8 cellular contexts compared by ENCODE assay signal in genomic region chr7:141550694-141551079, GRCh38. TPM values are rescaled to one million over a fixed set of nuclear protein-coding genes. Genes with fewer than 3 reads are reported as not detected.
DNase-seq lines count a peak whose midpoint lies in the region; ATAC-seq and TF ChIP-seq lines count a peak whose summit lies in the region.

No MANE protein-coding gene starts in this region.

- peak overlapping the region; percentile 88 to 94 (median 91) for H3K4me3 Mint-ChIP-seq in IgD-negative memory B cell
- H3K4me3 Mint-ChIP-seq in stimulated activated memory B cell treated with anti-CD40 and anti-IgM and Interleukin-4, amounts not matched to agents 10 μg/mL and 1 μg/mL and 100 μg/mL, for 72 hours: peak overlapping the region; percentile 89

- H3K4me1 ChIP-seq in iPS-20b (ENCODE audit: insufficient read depth, low read length): no peaks in the 10 kb centered on the region

- H3K9ac ChIP-seq in iPS-20b (ENCODE audit: low read depth, low read length): peak overlapping the region; percentile 72; the same call in 1 of the 2 replicates

- H3K36me3 ChIP-seq in iPS-20b (ENCODE audit: insufficient read depth, low read depth, low read length): peaks cover 4% of the 10 kb centered on the region; the same call in 1 of the 2 replicates

- peaks cover 27 to 30% (median 28%) of the 10 kb centered on the region in 3 donors for H3K4me1 Mint-ChIP-seq in IgD-negative memory B cell
- H3K4me1 Mint-ChIP-seq in stimulated activated memory B cell treated with anti-CD40 and anti-IgM and Interleukin-4, amounts not matched to agents 10 μg/mL and 1 μg/mL and 100 μg/mL, for 72 hours: peaks cover 33% of the 10 kb centered on the region

- no peaks in the 10 kb centered on the region for H3K27me3 ChIP-seq in iPS-20b (ENCODE audit: insufficient read depth, low read length)

- DNase-seq in activated CD4-positive, CD25-positive, alpha-beta regulatory T cell treated with anti-CD3 and anti-CD28 coated beads, Interleukin-2, amount 50 U/mL, for 72 hours: peak; percentile 33
- no peak for DNase-seq in activated CD4-positive, CD25-positive, alpha-beta regulatory T cell (lab: John Stamatoyannopoulos, UW)
- no peak for DNase-seq in astrocyte of the spinal cord (ENCODE audit: low read depth, low spot score)
- no peak for DNase-seq in NCI-H2171 treated with DMSO at 0.1 percent for 48 hours (lab: John Stamatoyannopoulos, UW)
- no peak for DNase-seq in SIG-M5 treated with dmso at 0.1 percent for 504 hours (lab: John Stamatoyannopoulos, UW; ENCODE audit: unreplicated experiment)

- H3K9me3 Mint-ChIP-seq in IgD-negative memory B cell: peaks cover 0 to 2% (median 0%) of the 10 kb centered on the region in 3 donors
- H3K9me3 Mint-ChIP-seq in stimulated activated memory B cell treated with anti-CD40 and anti-IgM and Interleukin-4, amounts not matched to agents 10 μg/mL and 1 μg/mL and 100 μg/mL, for 72 hours: no peaks in the 10 kb centered on the region

- peak overlapping the region in 2 of 3 donors; percentile 60 to 85 for H3K27ac Mint-ChIP-seq in IgD-negative memory B cell
- peak overlapping the region; percentile 91 for H3K27ac Mint-ChIP-seq in stimulated activated memory B cell treated with anti-CD40 and anti-IgM and Interleukin-4, amounts not matched to agents 10 μg/mL and 1 μg/mL and 100 μg/mL, for 72 hours

- H3K27me3 Mint-ChIP-seq in IgD-negative memory B cell: peaks cover 1% of the 10 kb centered on the region
- H3K27me3 Mint-ChIP-seq in stimulated activated memory B cell treated with anti-CD40 and anti-IgM and Interleukin-4, amounts not matched to agents 10 μg/mL and 1 μg/mL and 100 μg/mL, for 72 hours: no peaks in the 10 kb centered on the region

- ATAC-seq in stimulated activated memory B cell treated with anti-CD40 and anti-IgM and Interleukin-4, amounts not matched to agents 10 μg/mL and 1 μg/mL and 100 μg/mL, for 72 hours: no peak

- H3K36me3 Mint-ChIP-seq in IgD-negative memory B cell: peaks cover 9% of the 10 kb centered on the region
- peaks cover 15% of the 10 kb centered on the region for H3K36me3 Mint-ChIP-seq in stimulated activated memory B cell treated with anti-CD40 and anti-IgM and Interleukin-4, amounts not matched to agents 10 μg/mL and 1 μg/mL and 100 μg/mL, for 72 hours

- in situ Hi-C loops in astrocyte of the spinal cord (cut with HindIII; ENCODE audit: low sequenced_read_pairs): no loop called here

- H3K4me3 ChIP-seq in astrocyte of the spinal cord (ENCODE audit: low read depth, low read length) (peak overlapping the region; percentile 78), iPS-20b (ENCODE audit: low read length) (peak overlapping the region; percentile 78)

- H3K27ac ChIP-seq in iPS-20b (ENCODE audit: low read length): no peak overlapping the region

- no peak for TF ChIP-seq CTCF in astrocyte of the spinal cord (IDR thresholded peaks at IDR 0.05; ENCODE audit: low read depth, low read length)

- no peaks in the 10 kb centered on the region for H3K9me3 ChIP-seq in iPS-20b (ENCODE audit: insufficient read depth, low read depth, low read length)

RNA-seq across cellular contexts. Expression of gene AGK, which starts 0.5 kb away (rescaled TPM):
- 23.1 TPM for polyA plus RNA-seq in IgD-negative memory B cell
